Comparison of ENCODE assay signal across 8 cellular contexts in genomic region chr6:163554663-163555062, GRCh38.
A peak's percentile ranks its signal among the peaks of the same experiment; 100 is the strongest.
DNase-seq lines count a peak whose midpoint lies in the region; ATAC-seq and TF ChIP-seq lines count a peak whose summit lies in the region.

No MANE protein-coding gene starts in this region.

- DNase-seq in CD14-positive monocyte (ENCODE audit: low spot score) = peak; percentile 69
- peak; percentile 61 for DNase-seq in NCI-H748 (lab: John Stamatoyannopoulos, UW; ENCODE audit: unreplicated experiment)
- DNase-seq in activated T-cell treated with anti-CD3 and anti-CD28 coated beads for 4 hours = peak; percentile 25
- DNase-seq in fibroblast of the conjunctiva (ENCODE audit: low read depth) = peak; percentile 30
- DNase-seq in renal cortical epithelial cell (ENCODE audit: low read depth) = peak; percentile 50
- DNase-seq in amniotic stem cell (lab: John Stamatoyannopoulos, UW) = no peak
- DNase-seq in NCI-H187 treated with DMSO at 0.1 percent for 48 hours (lab: John Stamatoyannopoulos, UW) = no peak

- H3K27ac Mint-ChIP-seq in CD14-positive monocyte = peak overlapping the region in 4 of 7 donors; percentile 25 to 74 (median 45)

- H3K9me3 Mint-ChIP-seq in CD14-positive monocyte = peaks cover 0 to 2% (median 0%) of the 10 kb centered on the region in 7 donors

- intact Hi-C loops in CD14-positive monocyte (cut with micrococcal nuclease) = loop anchor here in 1 of 2 donors (10.0 kb wide), 1 partner anchor 130 kb away; no protein-coding TSS in a partner anchor

- peaks cover 0 to 1% (median 0%) of the 10 kb centered on the region in 3 donors for H3K27me3 Mint-ChIP-seq in CD14-positive monocyte (ENCODE audit: low read depth in 3 of 3)

- peaks cover 31 to 54% of the 10 kb centered on the region in 2 donors for H3K36me3 Mint-ChIP-seq in CD14-positive monocyte

- H3K4me3 Mint-ChIP-seq in CD14-positive monocyte = no peak overlapping the region

- H3K4me1 Mint-ChIP-seq in CD14-positive monocyte = peaks cover 3% of the 10 kb centered on the region

- ATAC-seq in GM21447 (IDR thresholded peaks at IDR 0.05; ENCODE audit: unreplicated experiment) = peak; percentile 57

- peak; percentile 71 for TF ChIP-seq CTCF in CD14-positive monocyte (IDR thresholded peaks at IDR 0.05)

Comparison
In these comparisons a context has a peak if more than half of its experiments do, and no peak if none do; other contexts are left out.
1. DNase-seq: peak in CD14-positive monocyte (single experiment), NCI-H748 (single experiment), activated T-cell treated with anti-CD3 and anti-CD28 coated beads for 4 hours (single experiment), fibroblast of the conjunctiva (single experiment) and renal cortical epithelial cell (single experiment); none in amniotic stem cell (single experiment) and NCI-H187 treated with DMSO at 0.1 percent for 48 hours (single experiment).